19 cellular contexts compared by ENCODE assay signal in the genomic region with DNA sequence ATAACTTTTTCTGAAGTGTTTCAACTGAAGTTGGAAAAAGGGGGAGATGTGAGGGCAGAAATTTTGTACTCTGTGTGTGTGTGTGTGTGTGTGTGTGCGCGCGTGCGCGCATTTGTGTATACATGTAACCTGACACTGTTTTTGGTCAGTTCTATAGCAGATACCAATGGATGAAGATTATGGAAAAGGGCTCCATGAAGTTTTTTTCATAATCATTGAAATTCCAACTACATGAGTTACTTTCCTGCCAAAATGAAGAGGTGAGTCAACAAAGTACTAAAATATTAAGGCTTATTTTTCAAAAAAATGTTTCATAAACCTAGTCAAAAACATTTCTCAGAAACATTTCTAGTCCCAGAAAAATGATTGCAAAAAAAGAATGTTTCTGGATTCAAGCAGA. TPM values are rescaled to one million over a fixed set of nuclear protein-coding genes. Genes with fewer than 3 reads are reported as not detected.
DNase-seq lines count a peak whose midpoint lies in the region; TF ChIP-seq lines count a peak whose summit lies in the region.
"Had no signal": no experiment of that assay in that cellular context is flagged by ENCODE, and none has a peak within 500 bp of the region (broad histone marks: within the 10 kb centered on the region; RNA-seq: fewer than 3 reads in every experiment).

No MANE protein-coding gene starts in this region.

- H3K4me2 ChIP-seq in osteoblast (ENCODE audit: insufficient read depth, low read length): peak overlapping the region; percentile 17

- H2AFZ ChIP-seq in osteoblast (ENCODE audit: low read length): no peak overlapping the region

- H3K9me3 ChIP-seq in MG63 (no peaks in the 10 kb centered on the region), osteoblast (ENCODE audit: low read depth, low read length) (no peaks in the 10 kb centered on the region), Peyer's patch (no peaks in the 10 kb centered on the region)
- H3K9me3 ChIP-seq: adrenal gland, stomach had no signal

- TF ChIP-seq CTCF in choroid plexus epithelial cell (conservative IDR thresholded peaks at IDR 0.05; ENCODE audit: low read depth, low read length): no peak
- no peak for TF ChIP-seq CTCF in osteoblast (IDR thresholded peaks at IDR 0.05; ENCODE audit: extremely low read depth, low read depth, low read length)
- TF ChIP-seq CTCF in Peyer's patch (IDR thresholded peaks at IDR 0.05): no peak
- TF ChIP-seq CTCF in GM10266 (IDR thresholded peaks at IDR 0.05; ENCODE audit: control insufficient read depth, insufficient read depth, low read depth, missing control alignments): no peak

- H3K4me3 ChIP-seq in MG63: no peak overlapping the region
- H3K4me3 ChIP-seq in choroid plexus epithelial cell (ENCODE audit: low read depth, low read length): no peak overlapping the region
- no peak overlapping the region for H3K4me3 ChIP-seq in osteoblast (ENCODE audit: insufficient read depth, low read length)
- no peak overlapping the region for H3K4me3 ChIP-seq in Peyer's patch
- H3K4me3 ChIP-seq: adrenal gland, stomach had no signal

- TF ChIP-seq POLR2A in Peyer's patch (IDR thresholded peaks at IDR 0.05): no peak

- H3K36me3 ChIP-seq in MG63: peaks cover 58% of the 10 kb centered on the region
- peaks cover 70% of the 10 kb centered on the region for H3K36me3 ChIP-seq in osteoblast (ENCODE audit: insufficient read depth, low read length)
- peaks cover 0 to 44% (median 0%) of the 10 kb centered on the region in 3 donors for H3K36me3 ChIP-seq in Peyer's patch

- DNase-seq in EL (peak; percentile 80), MG63 (peak; percentile 46), choroid plexus epithelial cell (ENCODE audit: low read depth) (peak; percentile 80), osteoblast (ENCODE audit: insufficient read length, low spot score, missing footprints) (peak; percentile 72), NCI-H1105 treated with DMSO at 0.1 percent for 48 hours (lab: John Stamatoyannopoulos, UW) (no peak), Peyer's patch (no peak), GM10266 (ENCODE audit: extremely low spot score) (no peak)
- DNase-seq in activated CD4-positive, alpha-beta T cell treated with anti-CD3 and anti-CD28 coated beads, Interleukin-2, amount 50 U/mL, for 4 hours: no peak
- DNase-seq: activated CD8-positive, alpha-beta memory T cell treated with anti-CD3 and anti-CD28 coated beads for 24 hours; adrenal gland; GF-D8; glutamatergic neuron; GOT3; mesenchymal stem cell; NCI-H2029 treated with DMSO at 0.1 percent for 48 hours; NCI-H524 treated with DMSO at 0.1 percent for 48 hours; retina; stimulated activated CD4-positive, alpha-beta T cell treated with anti-CD3 and anti-CD28 coated beads, Interleukin-15, amount 100 ng/mL, for 24 hours; stomach had no signal

- H4K20me1 ChIP-seq in osteoblast (ENCODE audit: insufficient read depth, low read length): no peaks in the 10 kb centered on the region

- H3K79me2 ChIP-seq in osteoblast (ENCODE audit: insufficient read depth, low read length): peaks cover 37% of the 10 kb centered on the region

- H3K4me1 ChIP-seq in osteoblast (ENCODE audit: insufficient read depth, low read length) (peaks cover 53% of the 10 kb centered on the region), Peyer's patch (peaks cover 0 to 27% (median 0%) of the 10 kb centered on the region in 4 donors)

- H3K27ac ChIP-seq in osteoblast (ENCODE audit: low read depth, low read length): peak overlapping the region; percentile 77
- peak overlapping the region in 2 of 4 donors; percentile 1 to 56 for H3K27ac ChIP-seq in Peyer's patch
- H3K27ac ChIP-seq: stomach had no signal

- H3K27me3 ChIP-seq in MG63 (no peaks in the 10 kb centered on the region), osteoblast (ENCODE audit: insufficient read depth, low read length) (no peaks in the 10 kb centered on the region), Peyer's patch (no peaks in the 10 kb centered on the region)
- H3K27me3 ChIP-seq: adrenal gland, stomach had no signal

RNA-seq across cellular contexts. Expression of gene CERS5, which starts 25.7 kb away (rescaled TPM):
- total RNA-seq in MG63 (2014; rRNA removed; shearing (Covaris generic); ENCODE audit: low replicate concordance): 38.6 and 40.3 TPM in 2 replicates
- total RNA-seq in osteoblast: 30.9 and 33.7 TPM in 2 replicates
- total RNA-seq in Peyer's patch: 10 to 100 TPM; 15.2 to 84.2 (median 23.2) TPM

Comparison
In these comparisons a context has a peak if more than half of its experiments do, and no peak if none do; other contexts are left out.
1. DNase-seq: peak in EL (single experiment), MG63 (single experiment), choroid plexus epithelial cell (single experiment) and osteoblast (single experiment); none in NCI-H1105 treated with DMSO at 0.1 percent for 48 hours (single experiment), Peyer's patch (0 of 3), GM10266 (single experiment) and activated CD4-positive, alpha-beta T cell treated with anti-CD3 and anti-CD28 coated beads, Interleukin-2, amount 50 U/mL, for 4 hours (0 of 2).